ENCODE assay signal across 14 cellular contexts in genomic region chr3:48548165-48548564, GRCh38. TPM values are rescaled to one million over a fixed set of nuclear protein-coding genes. Genes with fewer than 3 reads are reported as not detected.
"Had no signal": no experiment of that assay in that cellular context is flagged by ENCODE, and none has a peak within 500 bp of the region (broad histone marks: within the 10 kb centered on the region; RNA-seq: fewer than 3 reads in every experiment).

No MANE protein-coding gene starts in this region.

- H3K27ac Mint-ChIP-seq: activated naive CD4-positive, alpha-beta T cell treated with anti-CD3 and anti-CD28 coated beads for 36 hours; activated naive CD8-positive, alpha-beta T cell treated with anti-CD3 and anti-CD28 coated beads, Interleukin-2, amount 50 U/mL, for 24 hours; immature natural killer cell; T-helper 2 cell treated with Interferon-gamma antibody and Interleukin-4, amounts not matched to agents 5 μg/mL and 100 μg/mL, for 36 hours had no signal

- H3K27ac ChIP-seq: brain microvascular endothelial cell, heart right ventricle had no signal

- H3K27me3 Mint-ChIP-seq: activated naive CD8-positive, alpha-beta T cell treated with anti-CD3 and anti-CD28 coated beads, Interleukin-2, amount 50 U/mL, for 24 hours; naive thymus-derived CD8-positive, alpha-beta T cell had no signal

- H3K4me1 Mint-ChIP-seq: activated naive CD8-positive, alpha-beta T cell treated with anti-CD3 and anti-CD28 coated beads, Interleukin-2, amount 50 U/mL, for 24 hours; immature natural killer cell had no signal

- H3K4me3 Mint-ChIP-seq: activated naive CD4-positive, alpha-beta T cell treated with anti-CD3 and anti-CD28 coated beads for 36 hours; activated naive CD8-positive, alpha-beta T cell treated with anti-CD3 and anti-CD28 coated beads, Interleukin-2, amount 50 U/mL, for 24 hours; activated T-cell treated with anti-CD3 and anti-CD28 coated beads, Interleukin-2, amount 50 U/mL, for 4 hours; immature natural killer cell; naive thymus-derived CD8-positive, alpha-beta T cell; T-helper 2 cell treated with Interferon-gamma antibody and Interleukin-4, amounts not matched to agents 5 μg/mL and 100 μg/mL, for 36 hours had no signal

- H3K27me3 ChIP-seq: brain microvascular endothelial cell, esophagus muscularis mucosa, gastroesophageal sphincter, heart right ventricle, tibial artery had no signal

- H3K4me3 ChIP-seq: esophagus muscularis mucosa, gastroesophageal sphincter, heart right ventricle, tibial artery had no signal

- H3K36me3 ChIP-seq: brain microvascular endothelial cell had no signal

- H3K36me3 Mint-ChIP-seq: immature natural killer cell; naive thymus-derived CD8-positive, alpha-beta T cell had no signal

- H3K9me3 Mint-ChIP-seq: activated naive CD4-positive, alpha-beta T cell treated with anti-CD3 and anti-CD28 coated beads for 36 hours; activated naive CD8-positive, alpha-beta T cell treated with anti-CD3 and anti-CD28 coated beads, Interleukin-2, amount 50 U/mL, for 24 hours; activated T-cell treated with anti-CD3 and anti-CD28 coated beads, Interleukin-2, amount 50 U/mL, for 4 hours; immature natural killer cell; naive thymus-derived CD8-positive, alpha-beta T cell; T-helper 2 cell treated with Interferon-gamma antibody and Interleukin-4, amounts not matched to agents 5 μg/mL and 100 μg/mL, for 36 hours had no signal

- H3K9me3 ChIP-seq: esophagus muscularis mucosa, gastroesophageal sphincter, heart right ventricle, tibial artery had no signal

RNA-seq across cellular contexts. Expression of gene UCN2, which starts 15.4 kb away (rescaled TPM):
- total RNA-seq: activated naive CD4-positive, alpha-beta T cell treated with anti-CD3 and anti-CD28 coated beads for 36 hours; esophagus muscularis mucosa; mesenteric fat pad; subcutaneous adipose tissue had no signal
- polyA plus RNA-seq: immature natural killer cell; liver; naive thymus-derived CD8-positive, alpha-beta T cell had no signal

RNA-seq across cellular contexts. Expression of gene COL7A1, which starts 47.0 kb away (rescaled TPM):
- polyA plus RNA-seq: immature natural killer cell had no signal
